Comparison of ENCODE assay signal across 19 cellular contexts in the genomic region with DNA sequence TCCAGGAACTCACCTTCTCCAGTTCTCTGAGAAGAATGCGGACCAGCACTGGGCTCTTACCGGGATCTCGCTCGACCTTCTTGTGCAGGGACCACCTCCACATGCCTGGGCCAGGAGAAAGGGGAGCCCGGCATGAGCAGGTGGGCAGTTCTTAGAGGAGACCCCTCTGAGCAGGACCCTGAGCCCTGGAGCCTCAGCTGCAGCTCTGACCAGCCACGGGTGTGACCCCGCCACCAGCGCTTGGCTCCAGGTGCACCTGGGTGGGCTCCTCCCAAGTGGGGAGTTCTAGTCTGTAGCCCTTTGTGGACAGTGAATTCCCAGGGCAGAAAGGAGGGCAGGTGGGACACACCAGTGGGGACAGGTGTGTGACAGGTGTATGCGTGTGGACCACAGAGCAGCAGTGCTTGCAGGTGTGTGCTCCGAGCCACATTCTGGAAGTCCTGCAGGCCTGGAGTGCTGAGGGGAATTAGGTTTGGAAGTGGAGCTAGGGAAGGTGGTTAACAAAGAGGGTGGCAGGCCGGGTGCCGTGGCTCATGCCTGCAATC. TPM values are rescaled to one million over a fixed set of nuclear protein-coding genes. Genes with fewer than 3 reads are reported as not detected.
DNase-seq lines count a peak whose midpoint lies in the region; ATAC-seq and TF ChIP-seq lines count a peak whose summit lies in the region.
"Had no signal": no experiment of that assay in that cellular context is flagged by ENCODE, and none has a peak within 500 bp of the region (broad histone marks: within the 10 kb centered on the region; RNA-seq: fewer than 3 reads in every experiment).

No MANE protein-coding gene starts in this region.

- TF ChIP-seq POLR2A in tibial nerve (IDR thresholded peaks at IDR 0.05) = no peak

- TF ChIP-seq CTCF in nephron progenitor cell (IDR thresholded peaks at IDR 0.05) (no peak), tibial nerve (IDR thresholded peaks at IDR 0.05) (no peak), mucosa of descending colon (IDR thresholded peaks at IDR 0.05) (no peak)

- intact Hi-C loops in mucosa of descending colon (cut with DNase I, micrococcal nuclease) = no loop called here

- H3K4me3 ChIP-seq in tibial nerve = no peak overlapping the region
- no peak overlapping the region for H3K4me3 ChIP-seq in mucosa of descending colon
- H3K4me3 ChIP-seq: GM12878, HAP-1 had no signal

- H3K4me1 ChIP-seq in tibial nerve (peaks cover 0 to 7% (median 0%) of the 10 kb centered on the region in 4 donors), mucosa of descending colon (ENCODE audit: low read depth) (no peaks in the 10 kb centered on the region)
- H3K4me1 ChIP-seq: BE2C, HAP-1 had no signal

- H3K9me3 ChIP-seq in tibial nerve (peaks cover 0 to 6% (median 0%) of the 10 kb centered on the region in 4 donors), mucosa of descending colon (no peaks in the 10 kb centered on the region)
- H3K9me3 ChIP-seq: BE2C, HAP-1 had no signal

- 92% methylated on average over 9 to 12 of the region's 12 CpGs for WGBS in tibial nerve, 2 donors

- H3K36me3 ChIP-seq in tibial nerve = no peaks in the 10 kb centered on the region
- H3K36me3 ChIP-seq in mucosa of descending colon (ENCODE audit: low read depth) = no peaks in the 10 kb centered on the region
- H3K36me3 ChIP-seq: BE2C, HAP-1 had no signal

- no peak overlapping the region for H3K27ac Mint-ChIP-seq in stimulated activated naive CD8-positive, alpha-beta T cell treated with anti-CD3 and anti-CD28 coated beads, Interleukin-15, amount 100 ng/mL, for 72 hours
- H3K27ac Mint-ChIP-seq in nephron progenitor cell = peak overlapping the region; percentile 66

- no peak overlapping the region for H3K4me3 Mint-ChIP-seq in stimulated activated naive CD8-positive, alpha-beta T cell treated with anti-CD3 and anti-CD28 coated beads, Interleukin-15, amount 100 ng/mL, for 72 hours
- no peak overlapping the region for H3K4me3 Mint-ChIP-seq in nephron progenitor cell
- H3K4me3 Mint-ChIP-seq: CD4-positive, alpha-beta memory T cell had no signal

- TF ChIP-seq EP300 in tibial nerve (IDR thresholded peaks at IDR 0.05) = no peak

- DNase-seq in stimulated activated naive CD8-positive, alpha-beta T cell treated with anti-CD3 and anti-CD28 coated beads, Interleukin-15, Interleukin-2, amounts not matched to agents 100 U/mL and 50 U/mL, for 24 hours = no peak
- DNase-seq in stimulated activated naive CD8-positive, alpha-beta T cell treated with anti-CD3 and anti-CD28 coated beads, Interleukin-15, amount 100 ng/mL, for 72 hours = no peak
- DNase-seq in ecto neural progenitor cell (ENCODE audit: low spot score) (peak; percentile 43), nephron progenitor cell (no peak), ureter (ENCODE audit: low spot score) (peak; percentile 32), tibial nerve (ENCODE audit: low spot score in 2 of 2) (no peak), dedifferentiated amniotic fluid mesenchymal stem cell (ENCODE audit: extremely low spot score) (no peak), mucosa of descending colon (no peak)
- DNase-seq: ACHN; BE2C; CD4-positive, alpha-beta memory T cell; DMS79; GOT3 had no signal

- no peaks in the 10 kb centered on the region for H3K9me3 Mint-ChIP-seq in stimulated activated naive CD8-positive, alpha-beta T cell treated with anti-CD3 and anti-CD28 coated beads, Interleukin-15, amount 100 ng/mL, for 72 hours
- H3K9me3 Mint-ChIP-seq in nephron progenitor cell = peaks cover 4% of the 10 kb centered on the region

- H3K27me3 Mint-ChIP-seq in stimulated activated naive CD8-positive, alpha-beta T cell treated with anti-CD3 and anti-CD28 coated beads, Interleukin-15, amount 100 ng/mL, for 72 hours = no peaks in the 10 kb centered on the region
- peaks cover 34% of the 10 kb centered on the region for H3K27me3 Mint-ChIP-seq in nephron progenitor cell (ENCODE audit: low read depth, poor library complexity)
- H3K27me3 Mint-ChIP-seq: CD4-positive, alpha-beta memory T cell had no signal

- peak; percentile 23 for ATAC-seq in stimulated activated naive CD8-positive, alpha-beta T cell treated with anti-CD3 and anti-CD28 coated beads, Interleukin-15, Interleukin-2, amounts not matched to agents 100 U/mL and 50 U/mL, for 24 hours
- ATAC-seq in stimulated activated naive CD8-positive, alpha-beta T cell treated with anti-CD3 and anti-CD28 coated beads, Interleukin-15, amount 100 ng/mL, for 72 hours = no peak
- ATAC-seq in mucosa of descending colon = no peak
- ATAC-seq: GM12878 had no signal

- no peaks in the 10 kb centered on the region for H3K27me3 ChIP-seq in tibial nerve
- H3K27me3 ChIP-seq: BE2C had no signal

- H3K36me3 Mint-ChIP-seq in nephron progenitor cell (ENCODE audit: low read depth) = no peaks in the 10 kb centered on the region

- no peak overlapping the region for H3K27ac ChIP-seq in tibial nerve
- H3K27ac ChIP-seq: C4-2B, HL-60 had no signal

- no peaks in the 10 kb centered on the region for H3K4me1 Mint-ChIP-seq in stimulated activated naive CD8-positive, alpha-beta T cell treated with anti-CD3 and anti-CD28 coated beads, Interleukin-15, amount 100 ng/mL, for 72 hours
- peaks cover 20% of the 10 kb centered on the region for H3K4me1 Mint-ChIP-seq in nephron progenitor cell
- H3K4me1 Mint-ChIP-seq: CD4-positive, alpha-beta memory T cell had no signal

RNA-seq across cellular contexts. Expression of a gene that starts 28.9 kb away (rescaled TPM):
- total RNA-seq in ureter (1.7 TPM), tibial nerve (1 to 10 TPM in 2 of 4 donors, under 1 TPM in 2; 0.59 to 4.8 (median 1.7) TPM), mucosa of descending colon (1 to 10 TPM in 2 of 3 donors, under 1 TPM in 1; 0.32 to 1.9 (median 1.7) TPM)
- total RNA-seq: A172, G401 had no signal

RNA-seq across cellular contexts. Expression of a gene that starts 39.5 kb away (rescaled TPM):
- total RNA-seq in ureter (4.1 TPM), tibial nerve (not detected), mucosa of descending colon (1 to 10 TPM; 2.0 to 6.1 (median 5.6) TPM)
- total RNA-seq: A172; CD4-positive, alpha-beta memory T cell; G401 had no signal

Comparison
In these comparisons a context has a peak if more than half of its experiments do, and no peak if none do; other contexts are left out.
1. DNase-seq: peak in ecto neural progenitor cell (single experiment) and ureter (single experiment); none in stimulated activated naive CD8-positive, alpha-beta T cell treated with anti-CD3 and anti-CD28 coated beads, Interleukin-15, Interleukin-2, amounts not matched to agents 100 U/mL and 50 U/mL, for 24 hours (single experiment), stimulated activated naive CD8-positive, alpha-beta T cell treated with anti-CD3 and anti-CD28 coated beads, Interleukin-15, amount 100 ng/mL, for 72 hours (0 of 2), nephron progenitor cell (single experiment), tibial nerve (0 of 2), dedifferentiated amniotic fluid mesenchymal stem cell (single experiment) and mucosa of descending colon (0 of 3).